In genomic region chr5:59764361-59764760, GRCh38 we compare ENCODE assay signal across 14 cellular contexts.
A peak's percentile ranks its signal among the peaks of the same experiment; 100 is the strongest.
DNase-seq lines count a peak whose midpoint lies in the region; ATAC-seq and TF ChIP-seq lines count a peak whose summit lies in the region.
"Had no signal": no experiment of that assay in that cellular context is flagged by ENCODE, and none has a peak within 500 bp of the region (broad histone marks: within the 10 kb centered on the region; RNA-seq: fewer than 3 reads in every experiment).

No MANE protein-coding gene starts in this region.

- H3K4me3 ChIP-seq in GM12865 (ENCODE audit: low read depth, low read length): peak overlapping the region; percentile 16; the same call in 1 of the 2 replicates
- no peak overlapping the region for H3K4me3 ChIP-seq in sigmoid colon

- WGBS in sigmoid colon, 2 donors: 78 to 89% methylated on average over 3 of the region's 3 CpGs

- DNase-seq in GM12865 (ENCODE audit: low read depth) (peak; percentile 43), sigmoid colon (no peak), left lobe of liver (ENCODE audit: low spot score) (no peak), NCI-H526 (lab: John Stamatoyannopoulos, UW) (no peak)
- no peak for DNase-seq in activated CD4-positive, alpha-beta T cell treated with anti-CD3 and anti-CD28 coated beads, Interleukin-2, amount 50 U/mL, for 1 hour
- DNase-seq: CD8-positive, alpha-beta T cell; DND-41; GDM1; NCI-H1930; NCI-H446; PC-3 had no signal

- no peaks in the 10 kb centered on the region for H3K27me3 ChIP-seq in sigmoid colon

- no peak for TF ChIP-seq EP300 in sigmoid colon (IDR thresholded peaks at IDR 0.05)

- ATAC-seq in HG03432 (IDR thresholded peaks at IDR 0.05; ENCODE audit: unreplicated experiment): peak; percentile 26
- ATAC-seq in activated T-helper 17 cell treated with anti-CD3 and anti-CD28 coated beads, Interleukin-2, amount 50 U/mL, for 72 hours (replicated peaks): no peak
- ATAC-seq in left lobe of liver: no peak
- ATAC-seq: CD8-positive, alpha-beta T cell; PC-3 had no signal

- TF ChIP-seq CTCF in GM12865 (IDR thresholded peaks at IDR 0.05; ENCODE audit: insufficient read depth, low read depth, low read length, missing control alignments) (no peak), sigmoid colon (IDR thresholded peaks at IDR 0.05) (no peak)

- H3K27me3 Mint-ChIP-seq in activated T-helper 17 cell treated with anti-CD3 and anti-CD28 coated beads, Interleukin-2, amount 50 U/mL, for 72 hours: peaks cover 33% of the 10 kb centered on the region

- H3K27ac Mint-ChIP-seq in activated T-helper 17 cell treated with anti-CD3 and anti-CD28 coated beads, Interleukin-2, amount 50 U/mL, for 72 hours: peak overlapping the region; percentile 56
- H3K27ac Mint-ChIP-seq: CD8-positive, alpha-beta T cell had no signal

- H3K4me3 Mint-ChIP-seq in activated T-helper 17 cell treated with anti-CD3 and anti-CD28 coated beads, Interleukin-2, amount 50 U/mL, for 72 hours: no peak overlapping the region
- H3K4me3 Mint-ChIP-seq: CD8-positive, alpha-beta T cell had no signal

- no peaks in the 10 kb centered on the region for H3K36me3 Mint-ChIP-seq in activated T-helper 17 cell treated with anti-CD3 and anti-CD28 coated beads, Interleukin-2, amount 50 U/mL, for 72 hours (ENCODE audit: low read depth)
- H3K36me3 Mint-ChIP-seq: CD8-positive, alpha-beta T cell had no signal

- TF ChIP-seq POLR2A in sigmoid colon (IDR thresholded peaks at IDR 0.05): no peak

- H3K9me3 Mint-ChIP-seq in activated T-helper 17 cell treated with anti-CD3 and anti-CD28 coated beads, Interleukin-2, amount 50 U/mL, for 72 hours: no peaks in the 10 kb centered on the region
- H3K9me3 Mint-ChIP-seq: CD8-positive, alpha-beta T cell had no signal

- H3K27ac ChIP-seq in sigmoid colon: peak overlapping the region in 3 of 4 donors; percentile 1 to 89 (median 84)
- H3K27ac ChIP-seq: HL-60 had no signal

- no peaks in the 10 kb centered on the region for H3K36me3 ChIP-seq in sigmoid colon

- no peaks in the 10 kb centered on the region for H3K4me1 Mint-ChIP-seq in activated T-helper 17 cell treated with anti-CD3 and anti-CD28 coated beads, Interleukin-2, amount 50 U/mL, for 72 hours

- intact Hi-C loops in sigmoid colon (cut with DNase I): no loop called here

- H3K9me3 ChIP-seq in sigmoid colon: no peaks in the 10 kb centered on the region

- peaks cover 0 to 56% (median 34%) of the 10 kb centered on the region in 4 donors for H3K4me1 ChIP-seq in sigmoid colon
